In genomic region chr1:149917590-149918144, GRCh38 we compare ENCODE assay signal across 8 cellular contexts. TPM values are rescaled to one million over a fixed set of nuclear protein-coding genes. Genes with fewer than 3 reads are reported as not detected.
DNase-seq lines count a peak whose midpoint lies in the region; ATAC-seq, FAIRE-seq and TF ChIP-seq lines count a peak whose summit lies in the region.

A gene with protein sequence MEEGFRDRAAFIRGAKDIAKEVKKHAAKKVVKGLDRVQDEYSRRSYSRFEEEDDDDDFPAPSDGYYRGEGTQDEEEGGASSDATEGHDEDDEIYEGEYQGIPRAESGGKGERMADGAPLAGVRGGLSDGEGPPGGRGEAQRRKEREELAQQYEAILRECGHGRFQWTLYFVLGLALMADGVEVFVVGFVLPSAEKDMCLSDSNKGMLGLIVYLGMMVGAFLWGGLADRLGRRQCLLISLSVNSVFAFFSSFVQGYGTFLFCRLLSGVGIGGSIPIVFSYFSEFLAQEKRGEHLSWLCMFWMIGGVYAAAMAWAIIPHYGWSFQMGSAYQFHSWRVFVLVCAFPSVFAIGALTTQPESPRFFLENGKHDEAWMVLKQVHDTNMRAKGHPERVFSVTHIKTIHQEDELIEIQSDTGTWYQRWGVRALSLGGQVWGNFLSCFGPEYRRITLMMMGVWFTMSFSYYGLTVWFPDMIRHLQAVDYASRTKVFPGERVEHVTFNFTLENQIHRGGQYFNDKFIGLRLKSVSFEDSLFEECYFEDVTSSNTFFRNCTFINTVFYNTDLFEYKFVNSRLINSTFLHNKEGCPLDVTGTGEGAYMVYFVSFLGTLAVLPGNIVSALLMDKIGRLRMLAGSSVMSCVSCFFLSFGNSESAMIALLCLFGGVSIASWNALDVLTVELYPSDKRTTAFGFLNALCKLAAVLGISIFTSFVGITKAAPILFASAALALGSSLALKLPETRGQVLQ (minus strand): TSS chr1:149917844. CDS start chr1:149913840, 4,004 bp downstream.

- SMC1A ChIA-PET in GM12878 (lab: Charles Lee; ENCODE audit: uncharacterized antibody, unreplicated experiment), result no interaction called here

- in situ Hi-C loops in GM12878 (cut with MboI), result no loop called here

- peaks cover 0 to 5% (median 0%) of the 10 kb centered on the region in 11 experiments; a peak in 2 of 22 replicates for H4K20me1 ChIP-seq in BLaER1 treated with 17β-estradiol and CSF1 and Interleukin-3, amounts not matched to agents 10 nM and 100 nM
- H4K20me1 ChIP-seq in GM12878 (ENCODE audit: control insufficient read depth, insufficient read depth), result no peaks in the 10 kb centered on the region

- TF ChIP-seq POLR2A in GM12878 (IDR thresholded peaks at IDR 0.05; ENCODE audit: low read depth, low read length), result peak; percentile 63
- TF ChIP-seq POLR2A in GM12892 (IDR thresholded peaks at IDR 0.05; ENCODE audit: low read depth, low read length), result no peak

- RAD21 ChIA-PET in GM12878 (lab: Charles Lee; ENCODE audit: unreplicated experiment), result no interaction called here

- TF ChIP-seq RAD21 in Ishikawa (IDR thresholded peaks at IDR 0.05; ENCODE audit: low read depth), result no peak
- no peak for TF ChIP-seq RAD21 in GM12878 (IDR thresholded peaks at IDR 0.05; ENCODE audit: insufficient read depth, low read depth, low read length)

- 2% methylated on average over 19 of the region's 24 CpGs for WGBS in GM12878 (ENCODE audit: insufficient coverage, insufficient replicate concordance, low lambda C conversion rate, missing lambda C conversion rate)
- 0 to 12% (median 2%) methylated on average over 20 to 24 of the region's 24 CpGs for WGBS in small intestine, 3 donors

- POLR2A ChIA-PET in GM12878 (lab: Charles Lee), result no interaction called here

- BruUV-seq in GM12878 (replicated peaks; lab: Mats Ljungman, UMichigan), result no TSS peak

- H3K36me3 ChIP-seq in BLaER1 treated with 17β-estradiol and CSF1 and Interleukin-3, amounts not matched to agents 10 nM and 100 nM, result peaks cover 4 to 28% (median 20%) of the 10 kb centered on the region in 11 experiments
- H3K36me3 ChIP-seq in GM12878 (ENCODE audit: control insufficient read depth in 2 of 2, insufficient read depth in 2 of 2, low read length in 1 of 2) (no peaks in the 10 kb centered on the region), small intestine (ENCODE audit: control insufficient read depth in 2 of 2, insufficient read depth in 2 of 2, low read length in 2 of 2) (peaks cover under 1 to 3% of the 10 kb centered on the region in 2 donors)

- H3K27ac ChIP-seq in BLaER1 treated with 17β-estradiol and CSF1 and Interleukin-3, amounts not matched to agents 10 nM and 100 nM, result peak within 1 kb of the TSS in 9 of 11 experiments; percentile 25 to 76 (median 71); a peak in 16 of 22 replicates
- H3K27ac ChIP-seq in GM12878 (ENCODE audit: control insufficient read depth, insufficient read depth) (no peak within 1 kb of the TSS), small intestine (ENCODE audit: low read depth in 1 of 2, low read length in 1 of 2) (no peak within 1 kb of the TSS)

- peaks cover 36 to 49% (median 41%) of the 10 kb centered on the region in 10 experiments for H3K4me1 ChIP-seq in BLaER1 treated with 17β-estradiol and CSF1 and Interleukin-3, amounts not matched to agents 10 nM and 100 nM
- H3K4me1 ChIP-seq in GM12878 (ENCODE audit: control insufficient read depth, insufficient read depth, low read length) (peaks cover 10% of the 10 kb centered on the region; the same call in 1 of the 2 replicates), small intestine (ENCODE audit: control insufficient read depth in 2 of 2, insufficient read depth in 1 of 2, low read depth in 1 of 2, low read length in 1 of 2) (no peaks in the 10 kb centered on the region)

- H2AFZ ChIP-seq in GM12878 (ENCODE audit: control insufficient read depth, low read depth, low read length), result peak within 1 kb of the TSS; percentile 37; the same call in 1 of the 2 replicates

- intact Hi-C loops in GM12878 (cut with micrococcal nuclease; ENCODE audit: unreplicated experiment), result no loop called here

- H3K79me2 ChIP-seq in GM12878 (ENCODE audit: control insufficient read depth, insufficient read depth, low read length), result no peaks in the 10 kb centered on the region

- peak within 1 kb of the TSS; percentile 92 to 99 (median 97) for H3K4me2 ChIP-seq in BLaER1 treated with 17β-estradiol and CSF1 and Interleukin-3, amounts not matched to agents 10 nM and 100 nM
- peak within 1 kb of the TSS; percentile 32 for H3K4me2 ChIP-seq in GM12878 (ENCODE audit: control insufficient read depth, insufficient read depth)

- peak within 1 kb of the TSS; percentile 21 to 83 (median 80); a peak in 21 of 22 replicates for H3K9ac ChIP-seq in BLaER1 treated with 17β-estradiol and CSF1 and Interleukin-3, amounts not matched to agents 10 nM and 100 nM
- H3K9ac ChIP-seq in GM12878 (ENCODE audit: control insufficient read depth, insufficient read depth, low read length), result no peak within 1 kb of the TSS

- TF ChIP-seq CTCF in GM12878 (IDR thresholded peaks at IDR 0.05 in 2 of 3, conservative IDR thresholded peaks at IDR 0.05 in 1 of 3; ENCODE audit: control insufficient read depth in 2 of 3, extremely low read depth in 1 of 3, insufficient read depth in 1 of 3, low read depth in 3 of 3, low read length in 3 of 3), result no peak

- peak within 1 kb of the TSS; percentile 45 to 82 (median 74) for H3K4me3 ChIP-seq in BLaER1 treated with 17β-estradiol and CSF1 and Interleukin-3, amounts not matched to agents 10 nM and 100 nM
- H3K4me3 ChIP-seq in GM12878 (peak within 1 kb of the TSS; percentile 32; the same call in 1 of the 2 replicates), iPS-18c (ENCODE audit: insufficient read depth, low read depth, low read length) (peak within 1 kb of the TSS; percentile 88), small intestine (ENCODE audit: low read depth in 1 of 2, low read length in 2 of 2) (peak within 1 kb of the TSS; percentile 32 to 49)

- ATAC-seq in GM12878 (peak; percentile 52), GM18511 (IDR thresholded peaks at IDR 0.05; ENCODE audit: unreplicated experiment) (no peak)

- H3K27me3 ChIP-seq in BLaER1 treated with 17β-estradiol and CSF1 and Interleukin-3, amounts not matched to agents 10 nM and 100 nM, result peaks cover 0 to 5% (median 0%) of the 10 kb centered on the region in 11 experiments; a peak in 5 of 22 replicates
- H3K27me3 ChIP-seq in GM12878 (replicated peaks in 1 of 2; ENCODE audit: control insufficient read depth in 2 of 2, insufficient read depth in 2 of 2, low read length in 1 of 2) (peaks cover 0 to 3% of the 10 kb centered on the region in 2 experiments; a peak in 2 of 4 replicates), small intestine (ENCODE audit: control insufficient read depth in 2 of 2, insufficient read depth in 2 of 2, low read length in 2 of 2) (no peaks in the 10 kb centered on the region)

- no peak for FAIRE-seq in GM12878 (lab: Jason Lieb, UNC)
- no peak for FAIRE-seq in small intestine (lab: Jason Lieb, UNC)
- no peak for FAIRE-seq in GM12892 (lab: Jason Lieb, UNC)

- DNase-seq in SW480 (ENCODE audit: low spot score), result peak; percentile 18
- DNase-seq in GM12878 (ENCODE audit: low read depth, low spot score), result no peak
- no peak for DNase-seq in small intestine
- no peak for DNase-seq in GM12892 (ENCODE audit: insufficient read length)

- CTCF ChIA-PET in GM12878 (lab: Yijun Ruan, JAX), result no interaction called here

- H3K9me3 ChIP-seq in BLaER1 treated with 17β-estradiol and CSF1 and Interleukin-3, amounts not matched to agents 10 nM and 100 nM (replicated peaks in 1 of 11), result no peaks in the 10 kb centered on the region
- H3K9me3 ChIP-seq in GM12878 (replicated peaks; ENCODE audit: control insufficient read depth, insufficient read depth, low read length), result no peaks in the 10 kb centered on the region
- H3K9me3 ChIP-seq in iPS-18c (ENCODE audit: control insufficient read depth, insufficient read depth, low read length), result no peaks in the 10 kb centered on the region
- H3K9me3 ChIP-seq in small intestine (ENCODE audit: control insufficient read depth, low read depth), result no peaks in the 10 kb centered on the region

- TF ChIP-seq EP300 in Ishikawa (IDR thresholded peaks at IDR 0.05; ENCODE audit: borderline replicate concordance) (no peak), GM12878 (IDR thresholded peaks at IDR 0.05; ENCODE audit: borderline replicate concordance in 1 of 2, control insufficient read depth in 1 of 2, low read depth in 2 of 2, low read length in 2 of 2) (no peak)

TF ChIP-seq in Ishikawa, 13 proteins besides CTCF, POLR2A, EP300 and RAD21 (continues in another document):
- TF ChIP-seq YY1 (IDR thresholded peaks at IDR 0.05; ENCODE audit: low read depth) (peak; percentile 46; the same call in 1 of the 2 replicates), TAF1 (IDR thresholded peaks at IDR 0.05; ENCODE audit: low read depth) (0 out of 2 replicates have a peak, but pooled peaks have one; percentile 34), NFIC (IDR thresholded peaks at IDR 0.05) (no peak), EGR1 (IDR thresholded peaks at IDR 0.05) (no peak), ZBTB7A (IDR thresholded peaks at IDR 0.05; ENCODE audit: low read depth) (peak; percentile 66; the same call in 1 of the 2 replicates)

TF ChIP-seq in GM12878, 131 proteins besides CTCF, POLR2A, EP300 and RAD21 (continues in another document):
- TF ChIP-seq STAT1 (conservative IDR thresholded peaks at IDR 0.05) (no peak), YY1 (IDR thresholded peaks at IDR 0.05; ENCODE audit: low read depth, low read length) (peak; percentile 70; the same call in 1 of the 2 replicates), KDM1A (IDR thresholded peaks at IDR 0.05; ENCODE audit: borderline replicate concordance) (no peak), CBX3 (IDR thresholded peaks at IDR 0.05; ENCODE audit: borderline replicate concordance, low read depth) (no peak)

RNA-seq across cellular contexts. Expression of the gene that starts here (rescaled TPM):
- 0.47 and 0.63 TPM in 2 replicates for total RNA-seq in GM12878 (2013; cell fraction: nucleolus; rRNA removed)
- 6.3 and 8.0 TPM in 2 replicates for total RNA-seq in GM12878 (2014; rRNA removed)
- 5.3 and 6.0 TPM in 2 replicates for total RNA-seq in GM12878 (2014; rRNA removed; fragmentation: Illumina TruSeq; extraction: Trizol)
- total RNA-seq in GM12878 (2021), result 11.3 and 11.6 TPM in 2 replicates
- polyA plus RNA-seq in GM12878 (2011; ENCODE audit: low read depth), result 2.7 TPM
- 0.33 and 0.39 TPM in 2 replicates for polyA plus RNA-seq in GM12878 (2011; rRNA removed)
- 0.55 and 0.66 TPM in 2 replicates for polyA plus RNA-seq in GM12878 (2011; cell fraction: cytosol; rRNA removed)
- polyA plus RNA-seq in GM12878 (2011; cell fraction: nucleus; rRNA removed), result 0.82 and 0.91 TPM in 2 replicates
- polyA plus RNA-seq in GM12878 (2012), result 3.8 and 5.4 TPM in 2 replicates
- polyA plus RNA-seq in GM12878 (2014; fragmentation: Illumina TruSeq; extraction: Trizol), result 7.3 and 8.4 TPM in 2 replicates
- 1 to 10 TPM in 1 of 2 experiments, under 1 TPM in 1; 0.89 to 2.3 TPM for polyA plus RNA-seq in GM12878 (2014; fragmentation: Nextera tagmentation; extraction: Ambion mirVana)
- polyA plus RNA-seq in GM12878 (2014; rRNA removed), result 7.5 and 7.8 TPM in 2 replicates
- 1 to 10 TPM; 4.5 to 5.6 TPM for polyA plus RNA-seq in GM12878 (2016; fragmentation: Nextera tagmentation; extraction: Ambion mirVana)
- polyA minus RNA-seq in GM12878 (2011; rRNA and poly(A)+ RNA removed), result 0.88 and 1.3 TPM in 2 replicates
- polyA minus RNA-seq in GM12878 (2011; cell fraction: cytosol; rRNA and poly(A)+ RNA removed), result 0.27 and 0.31 TPM in 2 replicates
- polyA minus RNA-seq in GM12878 (2011; cell fraction: nucleus; rRNA and poly(A)+ RNA removed), result 0.24 and 0.29 TPM in 2 replicates
- polyA plus RNA-seq in small intestine, result 1 to 10 TPM in 1 of 3 donors, under 1 TPM in 1, not detected in 1; 0.54 to 3.9 TPM
- 1.7 TPM for polyA plus RNA-seq in GM12892 (2012; ENCODE audit: missing spikeins)

Comparison
In these comparisons a context has a peak if more than half of its experiments do, and no peak if none do; other contexts are left out.
1. H3K27ac ChIP-seq: peak in BLaER1 treated with 17β-estradiol and CSF1 and Interleukin-3, amounts not matched to agents 10 nM and 100 nM (9 of 11); none in GM12878 (single experiment) and small intestine (0 of 2).
2. H3K4me3 ChIP-seq: peak in every context shown above with its lines; median percentile 88 in iPS-18c; 74 in BLaER1 treated with 17β-estradiol and CSF1 and Interleukin-3, amounts not matched to agents 10 nM and 100 nM; 40 in small intestine; 32 in GM12878.